14 cellular contexts compared by ENCODE assay signal in genomic region chrX:40449396-40449795, GRCh38.
DNase-seq lines count a peak whose midpoint lies in the region; ATAC-seq and TF ChIP-seq lines count a peak whose summit lies in the region.
"Had no signal": no experiment of that assay in that cellular context is flagged by ENCODE, and none has a peak within 500 bp of the region (broad histone marks: within the 10 kb centered on the region; RNA-seq: fewer than 3 reads in every experiment).

No MANE protein-coding gene starts in this region.

- H3K4me1 Mint-ChIP-seq in nephron progenitor cell: peaks cover 22% of the 10 kb centered on the region

- H3K9me3 Mint-ChIP-seq in nephron progenitor cell: peaks cover 44% of the 10 kb centered on the region

- H3K27ac Mint-ChIP-seq in nephron progenitor cell: no peak overlapping the region
- H3K27ac Mint-ChIP-seq: GM23338 had no signal

- peak; percentile 31 for ATAC-seq in left colon
- ATAC-seq: GM23338 had no signal

- DNase-seq in DMS 273 (lab: John Stamatoyannopoulos, UW; ENCODE audit: unreplicated experiment) (peak; percentile 33), DMS 273 treated with DMSO at 0.1 percent for 48 hours (lab: John Stamatoyannopoulos, UW) (no peak), NCI-H1092 treated with DMSO at 0.1 percent for 48 hours (lab: John Stamatoyannopoulos, UW) (peak; percentile 57), RPMI8226 (peak; percentile 19), left colon (no peak), nephron progenitor cell (no peak), COR-L47 (lab: John Stamatoyannopoulos, UW) (no peak), superior temporal gyrus (ENCODE audit: extremely low spot score) (no peak)
- DNase-seq: NCI-H1048, NCI-H187 treated with DMSO at 0.1 percent for 48 hours, NCI-H2227 treated with DMSO at 0.1 percent for 48 hours, NCI-H774, SJCRH30 had no signal

- no peaks in the 10 kb centered on the region for H3K36me3 Mint-ChIP-seq in nephron progenitor cell (ENCODE audit: low read depth)

- H3K27me3 Mint-ChIP-seq in nephron progenitor cell (ENCODE audit: low read depth, poor library complexity): peaks cover 7% of the 10 kb centered on the region

- H3K4me3 Mint-ChIP-seq in nephron progenitor cell: no peak overlapping the region
- H3K4me3 Mint-ChIP-seq: GM23338 had no signal

- intact Hi-C loops in left colon (cut with DNase I, micrococcal nuclease): no loop called here

- no peak for TF ChIP-seq CTCF in nephron progenitor cell (IDR thresholded peaks at IDR 0.05)

Comparison
In these comparisons a context has a peak if more than half of its experiments do, and no peak if none do; other contexts are left out.
1. DNase-seq: peak in DMS 273 (single experiment), NCI-H1092 treated with DMSO at 0.1 percent for 48 hours (single experiment) and RPMI8226 (single experiment); none in DMS 273 treated with DMSO at 0.1 percent for 48 hours (single experiment), left colon (0 of 2), nephron progenitor cell (single experiment), COR-L47 (single experiment) and superior temporal gyrus (single experiment).